13 cellular contexts compared by ENCODE assay signal in genomic region chr2:241237047-241237446, GRCh38.
"Had no signal": no experiment of that assay in that cellular context is flagged by ENCODE, and none has a peak within 500 bp of the region (broad histone marks: within the 10 kb centered on the region; RNA-seq: fewer than 3 reads in every experiment).

No MANE protein-coding gene starts in this region.

- FAIRE-seq: endometrium, frontal cortex had no signal

- H3K9me3 Mint-ChIP-seq: activated naive CD4-positive, alpha-beta T cell treated with anti-CD3 and anti-CD28 coated beads for 36 hours; natural killer cell treated with Interleukin-12 subunit alpha and Interleukin-12 subunit beta and Interleukin-15 and Interleukin-18, amount 100 ng/mL, for 72 hours had no signal

- DNase-seq: activated CD4-positive, alpha-beta T cell treated with anti-CD3 and anti-CD28 coated beads, Interleukin-2, amount 50 U/mL, for 4 hours; activated naive CD4-positive, alpha-beta T cell treated with anti-CD3 and anti-CD28 coated beads for 36 hours; mesendoderm; nucleus accumbens; stimulated activated naive CD4-positive, alpha-beta T cell; T-helper 2 cell; thyroid gland; WERI-Rb-1 had no signal

- H3K4me3 Mint-ChIP-seq: activated naive CD4-positive, alpha-beta T cell treated with anti-CD3 and anti-CD28 coated beads for 36 hours; natural killer cell treated with Interleukin-12 subunit alpha and Interleukin-12 subunit beta and Interleukin-15 and Interleukin-18, amount 100 ng/mL, for 72 hours had no signal

- H3K9me3 ChIP-seq: left lung, thyroid gland had no signal

- H3K4me3 ChIP-seq: coronary artery, left lung, thyroid gland had no signal

- H3K27ac ChIP-seq: coronary artery, left lung, thyroid gland, WERI-Rb-1 had no signal

- H3K27ac Mint-ChIP-seq: activated naive CD4-positive, alpha-beta T cell treated with anti-CD3 and anti-CD28 coated beads for 36 hours; natural killer cell treated with Interleukin-12 subunit alpha and Interleukin-12 subunit beta and Interleukin-15 and Interleukin-18, amount 100 ng/mL, for 72 hours had no signal

- ATAC-seq: left lung; natural killer cell treated with Interleukin-12 subunit alpha and Interleukin-12 subunit beta and Interleukin-15 and Interleukin-18, amount 100 ng/mL, for 72 hours had no signal

- H3K27me3 ChIP-seq: left lung, thyroid gland had no signal

- H3K27me3 Mint-ChIP-seq: natural killer cell treated with Interleukin-12 subunit alpha and Interleukin-12 subunit beta and Interleukin-15 and Interleukin-18, amount 100 ng/mL, for 72 hours had no signal

- H3K4me1 ChIP-seq: left lung, thyroid gland had no signal
